Comparison of ENCODE assay signal across 17 cellular contexts in the genomic region with DNA sequence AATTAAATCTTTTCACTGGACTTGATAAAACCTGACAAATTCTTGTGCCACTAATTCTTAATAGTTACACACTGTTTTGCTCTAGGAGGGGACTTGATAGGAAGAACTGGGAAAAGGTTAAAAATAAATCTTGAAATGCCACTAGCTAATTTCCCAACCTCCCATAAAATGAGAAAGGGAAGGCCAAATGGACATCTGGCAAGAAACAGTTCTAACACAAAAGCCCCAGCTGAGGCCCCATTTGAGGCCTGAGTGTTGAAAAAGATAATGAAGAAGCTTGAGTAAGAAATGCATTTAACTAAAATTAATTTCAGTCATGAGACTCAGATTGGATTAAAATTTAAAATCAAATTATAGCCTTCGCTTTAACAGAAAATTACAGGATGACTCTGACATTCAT. TPM values are rescaled to one million over a fixed set of nuclear protein-coding genes. Genes with fewer than 3 reads are reported as not detected.
DNase-seq lines count a peak whose midpoint lies in the region; ATAC-seq and TF ChIP-seq lines count a peak whose summit lies in the region.
"Had no signal": no experiment of that assay in that cellular context is flagged by ENCODE, and none has a peak within 500 bp of the region (broad histone marks: within the 10 kb centered on the region; RNA-seq: fewer than 3 reads in every experiment).

No MANE protein-coding gene starts in this region.

- H3K4me1 ChIP-seq in left lung (no peaks in the 10 kb centered on the region), thyroid gland (peaks cover 16 to 19% of the 10 kb centered on the region in 2 donors)
- H3K4me1 ChIP-seq: HAP-1 had no signal

- no peaks in the 10 kb centered on the region for H3K27me3 Mint-ChIP-seq in activated T-cell treated with anti-CD3 and anti-CD28 coated beads, Interleukin-2, amount 50 U/mL, for 72 hours (ENCODE audit: low read depth)
- H3K27me3 Mint-ChIP-seq in brain (no peaks in the 10 kb centered on the region), neural crest cell (ENCODE audit: low read depth) (no peaks in the 10 kb centered on the region)
- H3K27me3 Mint-ChIP-seq: B cell; CD4-positive, alpha-beta T cell had no signal

- no peaks in the 10 kb centered on the region for H3K4me1 Mint-ChIP-seq in activated T-cell treated with anti-CD3 and anti-CD28 coated beads, Interleukin-2, amount 50 U/mL, for 72 hours (ENCODE audit: low read depth)
- H3K4me1 Mint-ChIP-seq in brain (peaks cover 34% of the 10 kb centered on the region), neural crest cell (no peaks in the 10 kb centered on the region)

- no peak for TF ChIP-seq POLR2A in thyroid gland (IDR thresholded peaks at IDR 0.05)

- TF ChIP-seq CTCF in brain (conservative IDR thresholded peaks at IDR 0.05) (no peak), neural crest cell (conservative IDR thresholded peaks at IDR 0.05) (no peak), left lung (IDR thresholded peaks at IDR 0.05) (no peak), thyroid gland (IDR thresholded peaks at IDR 0.05) (no peak)

- no peak for DNase-seq in activated T-cell treated with anti-CD3 and anti-CD28 coated beads, Interleukin-2, amount 50 U/mL, for 72 hours
- no peak for DNase-seq in activated T-cell treated with anti-CD3 and anti-CD28 coated beads for 4 hours
- DNase-seq in neural crest cell (ENCODE audit: low read depth, low spot score), result no peak
- no peak for DNase-seq in left lung
- no peak for DNase-seq in thyroid gland
- DNase-seq in mesenteric fat pad (ENCODE audit: low spot score), result no peak
- DNase-seq: ACHN; C1 segment of cervical spinal cord; Calu3; CD4-positive, alpha-beta T cell; DMS 273 treated with DMSO at 0.1 percent for 48 hours; DMS79 had no signal

- H3K27ac Mint-ChIP-seq in activated T-cell treated with anti-CD3 and anti-CD28 coated beads, Interleukin-2, amount 50 U/mL, for 72 hours, result peak overlapping the region; percentile 63
- H3K27ac Mint-ChIP-seq in brain, result peak overlapping the region in 3 of 5 experiments; percentile 9 to 89 (median 9)
- H3K27ac Mint-ChIP-seq in neural crest cell (ENCODE audit: unreplicated experiment), result peak overlapping the region; percentile 76
- H3K27ac Mint-ChIP-seq: B cell; CD4-positive, alpha-beta T cell had no signal

- 95 to 100% methylated on average over 1 of the region's 1 CpG for WGBS in thyroid gland, 2 donors

- no peak for ATAC-seq in activated T-cell treated with anti-CD3 and anti-CD28 coated beads, Interleukin-2, amount 50 U/mL, for 72 hours (replicated peaks in 1 of 2)
- ATAC-seq in GM18498 (IDR thresholded peaks at IDR 0.05; ENCODE audit: unreplicated experiment) (no peak), left lung (no peak)
- ATAC-seq: GM12878 had no signal

- H3K9me3 ChIP-seq in left lung (no peaks in the 10 kb centered on the region), thyroid gland (no peaks in the 10 kb centered on the region)
- H3K9me3 ChIP-seq: HAP-1 had no signal

- H3K9me3 Mint-ChIP-seq in activated T-cell treated with anti-CD3 and anti-CD28 coated beads, Interleukin-2, amount 50 U/mL, for 72 hours, result no peaks in the 10 kb centered on the region
- peaks cover 6 to 14% (median 12%) of the 10 kb centered on the region in 5 experiments for H3K9me3 Mint-ChIP-seq in brain
- peaks cover 3% of the 10 kb centered on the region for H3K9me3 Mint-ChIP-seq in neural crest cell
- H3K9me3 Mint-ChIP-seq: CD4-positive, alpha-beta T cell had no signal

- no peak overlapping the region for H3K27ac ChIP-seq in left lung
- H3K27ac ChIP-seq in thyroid gland, result no peak overlapping the region

- peaks cover 0 to 81% of the 10 kb centered on the region in 2 donors for H3K36me3 ChIP-seq in left lung
- H3K36me3 ChIP-seq in thyroid gland, result peaks cover 3 to 11% of the 10 kb centered on the region in 2 donors

- H3K36me3 Mint-ChIP-seq in activated T-cell treated with anti-CD3 and anti-CD28 coated beads, Interleukin-2, amount 50 U/mL, for 72 hours (ENCODE audit: insufficient read depth in 2 of 2), result peaks cover 9 to 11% of the 10 kb centered on the region in 2 donors
- H3K36me3 Mint-ChIP-seq in brain, result peaks cover 72% of the 10 kb centered on the region
- peaks cover 30% of the 10 kb centered on the region for H3K36me3 Mint-ChIP-seq in neural crest cell (ENCODE audit: low read depth)

- H3K4me3 ChIP-seq in left lung (no peak overlapping the region), thyroid gland (replicated peaks in 1 of 3) (no peak overlapping the region)
- H3K4me3 ChIP-seq: GM12878, HAP-1 had no signal

- H3K27me3 ChIP-seq in left lung (no peaks in the 10 kb centered on the region), thyroid gland (no peaks in the 10 kb centered on the region)

- intact Hi-C loops in left lung (cut with DNase I) (no loop called here), thyroid gland (cut with DNase I) (no loop called here)

- H3K4me3 Mint-ChIP-seq in activated T-cell treated with anti-CD3 and anti-CD28 coated beads, Interleukin-2, amount 50 U/mL, for 72 hours, result no peak overlapping the region
- H3K4me3 Mint-ChIP-seq in brain (no peak overlapping the region), neural crest cell (no peak overlapping the region)
- H3K4me3 Mint-ChIP-seq: B cell; CD4-positive, alpha-beta T cell had no signal

RNA-seq across cellular contexts. Expression of a gene that starts 11.2 kb away (rescaled TPM):
- total RNA-seq in activated T-cell treated with anti-CD3 and anti-CD28 coated beads, Interleukin-2, amount 50 U/mL, for 72 hours, result 1 to 10 TPM; 1.2 to 2.4 TPM
- 60.7 TPM for polyA plus RNA-seq in brain (ENCODE audit: insufficient read depth, low read depth, low replicate concordance)
- total RNA-seq in neural crest cell (5.3 and 7.4 TPM in 2 replicates), left lung (10 to 100 TPM; 20.7 to 44.2 TPM), thyroid gland (100 to 1,000 TPM; 256 to 588 (median 506) TPM), mesenteric fat pad (0.26 TPM)

Comparison
In these comparisons a context has a peak if more than half of its experiments do, and no peak if none do; other contexts are left out.
1. H3K27ac Mint-ChIP-seq: peak in every context shown above with its lines; median percentile 76 in neural crest cell; 63 in activated T-cell treated with anti-CD3 and anti-CD28 coated beads, Interleukin-2, amount 50 U/mL, for 72 hours; 9 in brain.
2. RNA of a gene that starts 11.2 kb away (total RNA-seq): 256 to 588 TPM in thyroid gland; 20.7 to 44.2 TPM in left lung, 5.3 to 7.4 TPM in neural crest cell, 1.2 to 2.4 TPM in activated T-cell treated with anti-CD3 and anti-CD28 coated beads, Interleukin-2, amount 50 U/mL, for 72 hours and 0.26 TPM in mesenteric fat pad (single experiment); every median in the first group is over 4 times any median in the second.